Comparison of ENCODE assay signal across 1 cellular context in genomic region chr4:165325732-165326512, GRCh38.
A peak's percentile ranks its signal among the peaks of the same experiment; 100 is the strongest.
TF ChIP-seq lines count a peak whose summit lies in the region.

No MANE protein-coding gene starts in this region.

TF ChIP-seq in HepG2, 621 proteins besides CTCF, POLR2A, EP300 and RAD21 (continued from another document):
- TF ChIP-seq ZNF609 (CRISPR knock-in tag; IDR thresholded peaks at IDR 0.05; ENCODE audit: borderline replicate concordance) (no peak), TBX3 (IDR thresholded peaks at IDR 0.05; ENCODE audit: borderline replicate concordance) (no peak), MAFF (IDR thresholded peaks at IDR 0.05; ENCODE audit: low read depth, low read length) (peak; percentile 90), BCL6 (CRISPR knock-in tag; IDR thresholded peaks at IDR 0.05) (peak; percentile 37; the same call in 1 of the 2 replicates), MBD4 (IDR thresholded peaks at IDR 0.05; ENCODE audit: borderline replicate concordance, low read length) (no peak), PPARG (CRISPR knock-in tag; conservative IDR thresholded peaks at IDR 0.05) (0 out of 2 replicates have a peak, but pooled peaks have one; percentile 18), MAFG (CRISPR knock-in tag; IDR thresholded peaks at IDR 0.05) (peak; percentile 93), ZNF235 (CRISPR knock-in tag; IDR thresholded peaks at IDR 0.05; ENCODE audit: borderline replicate concordance) (no peak), ZBTB20 (CRISPR knock-in tag; IDR thresholded peaks at IDR 0.05; ENCODE audit: borderline replicate concordance, low read depth) (no peak), ZSCAN20 (CRISPR knock-in tag; IDR thresholded peaks at IDR 0.05; ENCODE audit: borderline replicate concordance) (no peak), ASH2L (IDR thresholded peaks at IDR 0.05; ENCODE audit: insufficient read length, low read depth, low read length) (no peak), AKNA (CRISPR knock-in tag; IDR thresholded peaks at IDR 0.05; ENCODE audit: borderline replicate concordance) (no peak), ZNF496 (CRISPR knock-in tag; IDR thresholded peaks at IDR 0.05; ENCODE audit: insufficient replicate concordance) (no peak), ZNF546 (CRISPR knock-in tag; conservative IDR thresholded peaks at IDR 0.05) (no peak), ZNF607 (CRISPR knock-in tag; IDR thresholded peaks at IDR 0.05; ENCODE audit: borderline replicate concordance) (no peak), ARHGAP35 (CRISPR knock-in tag; IDR thresholded peaks at IDR 0.05; ENCODE audit: borderline replicate concordance) (no peak), STAT5B (CRISPR knock-in tag; IDR thresholded peaks at IDR 0.05) (no peak), MZF1 (CRISPR knock-in tag; IDR thresholded peaks at IDR 0.05; ENCODE audit: borderline replicate concordance) (no peak), ZFP1 (CRISPR knock-in tag; IDR thresholded peaks at IDR 0.05) (no peak), ZBTB44 (CRISPR knock-in tag; IDR thresholded peaks at IDR 0.05) (no peak), NR1H2 (CRISPR knock-in tag; IDR thresholded peaks at IDR 0.05; ENCODE audit: borderline replicate concordance, low read depth) (no peak), ZNF781 (CRISPR knock-in tag; IDR thresholded peaks at IDR 0.05; ENCODE audit: borderline replicate concordance, not compliant biosample characterization) (no peak), NR2F6 (IDR thresholded peaks at IDR 0.05) (peak; percentile 76), NR2F6 (CRISPR knock-in tag; IDR thresholded peaks at IDR 0.05) (peak; percentile 53), ZBTB38 (CRISPR knock-in tag; IDR thresholded peaks at IDR 0.05) (no peak), RFXAP (CRISPR knock-in tag; IDR thresholded peaks at IDR 0.05; ENCODE audit: borderline replicate concordance) (no peak), ZNF674 (CRISPR knock-in tag; IDR thresholded peaks at IDR 0.05; ENCODE audit: low read depth) (no peak), FOSL2 (CRISPR knock-in tag; IDR thresholded peaks at IDR 0.05) (peak; percentile 81), ZNF407 (CRISPR knock-in tag; IDR thresholded peaks at IDR 0.05; ENCODE audit: not compliant biosample characterization) (no peak), RBFOX2 (IDR thresholded peaks at IDR 0.05; ENCODE audit: low read depth, low read length) (no peak), ZNF576 (CRISPR knock-in tag; IDR thresholded peaks at IDR 0.05) (no peak), PAWR (CRISPR knock-in tag; IDR thresholded peaks at IDR 0.05; ENCODE audit: borderline replicate concordance) (no peak), CEBPG (CRISPR knock-in tag; IDR thresholded peaks at IDR 0.05) (peak; percentile 58), SAP130 (CRISPR knock-in tag; IDR thresholded peaks at IDR 0.05; ENCODE audit: low read depth) (peak; percentile 59), PRPF4 (IDR thresholded peaks at IDR 0.05; ENCODE audit: low read depth, low read length, poor library complexity, severe bottlenecking) (no peak), ZIK1 (CRISPR knock-in tag; IDR thresholded peaks at IDR 0.05; ENCODE audit: borderline replicate concordance, low read depth) (no peak), RFX5 (IDR thresholded peaks at IDR 0.05; ENCODE audit: low read depth, low read length) (no peak), HDAC6 (IDR thresholded peaks at IDR 0.05; ENCODE audit: low read depth, low read length) (no peak), MATR3 (CRISPR knock-in tag; IDR thresholded peaks at IDR 0.05) (no peak), BATF2 (CRISPR knock-in tag; IDR thresholded peaks at IDR 0.05) (no peak), ZNF296 (CRISPR knock-in tag; conservative IDR thresholded peaks at IDR 0.05) (no peak), ZNF589 (CRISPR knock-in tag; conservative IDR thresholded peaks at IDR 0.05) (no peak)
- TF ChIP-seq, protein P1, sequence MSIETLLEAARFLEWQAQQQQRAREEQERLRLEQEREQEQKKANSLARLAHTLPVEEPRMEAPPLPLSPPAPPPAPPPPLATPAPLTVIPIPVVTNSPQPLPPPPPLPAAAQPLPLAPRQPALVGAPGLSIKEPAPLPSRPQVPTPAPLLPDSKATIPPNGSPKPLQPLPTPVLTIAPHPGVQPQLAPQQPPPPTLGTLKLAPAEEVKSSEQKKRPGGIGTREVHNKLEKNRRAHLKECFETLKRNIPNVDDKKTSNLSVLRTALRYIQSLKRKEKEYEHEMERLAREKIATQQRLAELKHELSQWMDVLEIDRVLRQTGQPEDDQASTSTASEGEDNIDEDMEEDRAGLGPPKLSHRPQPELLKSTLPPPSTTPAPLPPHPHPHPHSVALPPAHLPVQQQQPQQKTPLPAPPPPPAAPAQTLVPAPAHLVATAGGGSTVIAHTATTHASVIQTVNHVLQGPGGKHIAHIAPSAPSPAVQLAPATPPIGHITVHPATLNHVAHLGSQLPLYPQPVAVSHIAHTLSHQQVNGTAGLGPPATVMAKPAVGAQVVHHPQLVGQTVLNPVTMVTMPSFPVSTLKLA (IDR thresholded peaks at IDR 0.05) = no peak
TF ChIP-seq in HepG2: peak in this region for 44.
